11 cellular contexts compared by ENCODE assay signal in genomic region chr15:65086680-65087111, GRCh38. TPM values are rescaled to one million over a fixed set of nuclear protein-coding genes. Genes with fewer than 3 reads are reported as not detected.
DNase-seq lines count a peak whose midpoint lies in the region; ATAC-seq and TF ChIP-seq lines count a peak whose summit lies in the region.
"Had no signal": no experiment of that assay in that cellular context is flagged by ENCODE, and none has a peak within 500 bp of the region (broad histone marks: within the 10 kb centered on the region; RNA-seq: fewer than 3 reads in every experiment).

No MANE protein-coding gene starts in this region.

- DNase-seq in Caco-2, result peak in 1 of 2 experiments; percentile 55
- peak; percentile 43 for DNase-seq in Jurkat, Clone E6-1 (ENCODE audit: low read depth, low spot score)
- no peak for DNase-seq in effector memory CD8-positive, alpha-beta T cell
- DNase-seq in progenitor cell of endocrine pancreas (ENCODE audit: low spot score, unreplicated experiment), result no peak
- DNase-seq in T-helper 17 cell, result no peak
- no peak for DNase-seq in sciatic nerve (ENCODE audit: low spot score)
- no peak for DNase-seq in NCI-H2196 (lab: John Stamatoyannopoulos, UW; ENCODE audit: unreplicated experiment)
- DNase-seq in activated T-cell treated with anti-CD3 and anti-CD28 coated beads, Interleukin-2, amount 50 U/mL, for 72 hours, result no peak
- DNase-seq: GF-D8, T-helper 9 cell had no signal

- no peaks in the 10 kb centered on the region for H3K9me3 ChIP-seq in Caco-2
- H3K9me3 ChIP-seq in T-helper 17 cell (ENCODE audit: control insufficient read depth, low read length, poor library complexity, severe bottlenecking), result no peaks in the 10 kb centered on the region

- CTCF ChIA-PET in Caco-2 (lab: Charles Lee), result interaction anchor here (0.7 to 4.3 kb wide), 7 partner anchors 9 to 52 kb away, joined by 3 to 65 read pairs (median 7); no protein-coding TSS in a partner anchor

- H3K4me3 Mint-ChIP-seq in Caco-2 (ENCODE audit: unreplicated experiment) (no peak overlapping the region), progenitor cell of endocrine pancreas (ENCODE audit: low read depth) (no peak overlapping the region), T-helper 17 cell (no peak overlapping the region)
- H3K4me3 Mint-ChIP-seq in effector memory CD8-positive, alpha-beta T cell, result no peak overlapping the region
- H3K4me3 Mint-ChIP-seq in activated T-cell treated with anti-CD3 and anti-CD28 coated beads, Interleukin-2, amount 50 U/mL, for 72 hours, result no peak overlapping the region
- H3K4me3 Mint-ChIP-seq: activated naive CD4-positive, alpha-beta T cell treated with anti-CD3 and anti-CD28 coated beads, Interleukin-2, amount 10 ng/mL, durations not matched to agents 7 days and 5 days had no signal

- intact Hi-C loops in Caco-2 (cut with micrococcal nuclease; ENCODE audit: unreplicated experiment) (loop anchor here (1.0 kb wide), 1 partner anchor 15 kb away; no protein-coding TSS in a partner anchor), sciatic nerve (cut with DNase I) (no loop called here)

- peak overlapping the region; percentile 90 for H3K27ac Mint-ChIP-seq in Caco-2 (ENCODE audit: unreplicated experiment)
- peak overlapping the region in 1 of 2 donors; percentile 33 for H3K27ac Mint-ChIP-seq in effector memory CD8-positive, alpha-beta T cell
- peak overlapping the region; percentile 42 for H3K27ac Mint-ChIP-seq in progenitor cell of endocrine pancreas
- H3K27ac Mint-ChIP-seq in T-helper 17 cell, result no peak overlapping the region
- H3K27ac Mint-ChIP-seq in activated T-cell treated with anti-CD3 and anti-CD28 coated beads, Interleukin-2, amount 50 U/mL, for 72 hours, result no peak overlapping the region
- H3K27ac Mint-ChIP-seq: activated naive CD4-positive, alpha-beta T cell treated with anti-CD3 and anti-CD28 coated beads, Interleukin-2, amount 10 ng/mL, durations not matched to agents 7 days and 5 days had no signal

- no peaks in the 10 kb centered on the region for H3K27me3 Mint-ChIP-seq in Caco-2 (ENCODE audit: insufficient read depth, unreplicated experiment)
- H3K27me3 Mint-ChIP-seq in effector memory CD8-positive, alpha-beta T cell, result peaks cover 37 to 45% of the 10 kb centered on the region in 2 donors
- H3K27me3 Mint-ChIP-seq in progenitor cell of endocrine pancreas, result peaks cover 39% of the 10 kb centered on the region
- H3K27me3 Mint-ChIP-seq in T-helper 17 cell, result peaks cover 30% of the 10 kb centered on the region
- H3K27me3 Mint-ChIP-seq in activated T-cell treated with anti-CD3 and anti-CD28 coated beads, Interleukin-2, amount 50 U/mL, for 72 hours (ENCODE audit: low read depth), result peaks cover 21% of the 10 kb centered on the region

- H3K36me3 ChIP-seq in Caco-2 (ENCODE audit: control insufficient read depth, insufficient read depth, low read length), result no peaks in the 10 kb centered on the region

- ATAC-seq in effector memory CD8-positive, alpha-beta T cell (replicated peaks), result peak; percentile 14
- ATAC-seq in T-helper 17 cell (no peak), sciatic nerve (no peak)
- no peak for ATAC-seq in activated T-cell treated with anti-CD3 and anti-CD28 coated beads, Interleukin-2, amount 50 U/mL, for 72 hours (replicated peaks in 1 of 2)

- H3K36me3 Mint-ChIP-seq in Caco-2 (ENCODE audit: insufficient read depth, unreplicated experiment), result peaks cover 15% of the 10 kb centered on the region
- peaks cover 3% of the 10 kb centered on the region for H3K36me3 Mint-ChIP-seq in effector memory CD8-positive, alpha-beta T cell (ENCODE audit: insufficient read depth)
- H3K36me3 Mint-ChIP-seq in progenitor cell of endocrine pancreas (ENCODE audit: insufficient read depth), result no peaks in the 10 kb centered on the region
- peaks cover 4% of the 10 kb centered on the region for H3K36me3 Mint-ChIP-seq in T-helper 17 cell (ENCODE audit: low read depth)
- H3K36me3 Mint-ChIP-seq in activated T-cell treated with anti-CD3 and anti-CD28 coated beads, Interleukin-2, amount 50 U/mL, for 72 hours (ENCODE audit: insufficient read depth in 2 of 2), result no peaks in the 10 kb centered on the region
- H3K36me3 Mint-ChIP-seq: activated naive CD4-positive, alpha-beta T cell treated with anti-CD3 and anti-CD28 coated beads, Interleukin-2, amount 10 ng/mL, durations not matched to agents 7 days and 5 days had no signal

- POLR2A ChIA-PET in Caco-2 (lab: Charles Lee), result interaction anchor here (0.6 kb wide), 1 partner anchor 99 kb away, joined by 4 read pairs; the partner anchor contains the start of gene CLPX

- TF ChIP-seq CTCF in Caco-2 (IDR thresholded peaks at IDR 0.05; ENCODE audit: insufficient read depth in 1 of 2, low read depth in 1 of 2, low read length in 1 of 2, severe bottlenecking in 1 of 2, unreplicated experiment in 1 of 2), result peak in 1 of 2 experiments; percentile 43
- TF ChIP-seq CTCF in progenitor cell of endocrine pancreas (IDR thresholded peaks at IDR 0.05; ENCODE audit: unreplicated experiment), result no peak

- BruUV-seq in Caco-2 (replicated peaks; lab: Mats Ljungman, UMichigan), result no TSS peak

- H3K4me1 ChIP-seq in Caco-2, result peaks cover 82% of the 10 kb centered on the region

- H3K4me3 ChIP-seq in Caco-2 (ENCODE audit: low read depth, low read length), result no peak overlapping the region
- H3K4me3 ChIP-seq in Jurkat, Clone E6-1 (ENCODE audit: low read length), result no peak overlapping the region

- no peaks in the 10 kb centered on the region for H3K9me3 Mint-ChIP-seq in Caco-2 (ENCODE audit: unreplicated experiment)
- H3K9me3 Mint-ChIP-seq in effector memory CD8-positive, alpha-beta T cell, result no peaks in the 10 kb centered on the region
- no peaks in the 10 kb centered on the region for H3K9me3 Mint-ChIP-seq in progenitor cell of endocrine pancreas (ENCODE audit: low read depth)
- no peaks in the 10 kb centered on the region for H3K9me3 Mint-ChIP-seq in activated T-cell treated with anti-CD3 and anti-CD28 coated beads, Interleukin-2, amount 50 U/mL, for 72 hours
- H3K9me3 Mint-ChIP-seq: activated naive CD4-positive, alpha-beta T cell treated with anti-CD3 and anti-CD28 coated beads, Interleukin-2, amount 10 ng/mL, durations not matched to agents 7 days and 5 days had no signal

- peaks cover 69% of the 10 kb centered on the region for H3K4me1 Mint-ChIP-seq in Caco-2 (ENCODE audit: low read depth, unreplicated experiment)
- H3K4me1 Mint-ChIP-seq in effector memory CD8-positive, alpha-beta T cell (ENCODE audit: low read depth in 2 of 2), result peaks cover 9 to 12% of the 10 kb centered on the region in 2 donors
- peaks cover 39% of the 10 kb centered on the region for H3K4me1 Mint-ChIP-seq in progenitor cell of endocrine pancreas (ENCODE audit: low read depth)
- H3K4me1 Mint-ChIP-seq in T-helper 17 cell, result peaks cover 14% of the 10 kb centered on the region
- peaks cover 13% of the 10 kb centered on the region for H3K4me1 Mint-ChIP-seq in activated T-cell treated with anti-CD3 and anti-CD28 coated beads, Interleukin-2, amount 50 U/mL, for 72 hours (ENCODE audit: low read depth)

- no peaks in the 10 kb centered on the region for H3K27me3 ChIP-seq in Caco-2 (replicated peaks; ENCODE audit: control insufficient read depth, insufficient read depth, low read length)

RNA-seq across cellular contexts. Expression of gene KBTBD13, which starts 10.2 kb away (rescaled TPM):
- total RNA-seq in Caco-2 (2022), result not detected in 2 replicates
- not detected for polyA plus RNA-seq in Jurkat, Clone E6-1 (2012; ENCODE audit: insufficient read depth, insufficient read length)
- total RNA-seq in progenitor cell of endocrine pancreas, result not detected in 2 replicates
- not detected for total RNA-seq in T-helper 17 cell
- 0.27 TPM for total RNA-seq in sciatic nerve
- total RNA-seq in activated T-cell treated with anti-CD3 and anti-CD28 coated beads, Interleukin-2, amount 50 U/mL, for 72 hours, result not detected

RNA-seq across cellular contexts. Expression of gene RASL12, which starts 18.9 kb away (rescaled TPM):
- total RNA-seq in Caco-2 (2022) (6.0 and 6.4 TPM in 2 replicates), progenitor cell of endocrine pancreas (0.38 and 0.40 TPM in 2 replicates), T-helper 17 cell (not detected), sciatic nerve (23.0 TPM)
- not detected for polyA plus RNA-seq in Jurkat, Clone E6-1 (2012; ENCODE audit: insufficient read depth, insufficient read length)
- total RNA-seq in activated T-cell treated with anti-CD3 and anti-CD28 coated beads, Interleukin-2, amount 50 U/mL, for 72 hours, result not detected

RNA-seq across cellular contexts. Expression of gene UBAP1L, which starts 28.3 kb away (rescaled TPM):
- 2.2 and 2.7 TPM in 2 replicates for total RNA-seq in Caco-2 (2022)
- 1.8 TPM for polyA plus RNA-seq in Jurkat, Clone E6-1 (2012; ENCODE audit: insufficient read depth, insufficient read length)
- 5.8 and 6.2 TPM in 2 replicates for total RNA-seq in progenitor cell of endocrine pancreas
- total RNA-seq in T-helper 17 cell, result 1 to 10 TPM; 7.8 to 8.4 TPM
- total RNA-seq in sciatic nerve, result 13.4 TPM
- 1 to 10 TPM; 5.2 to 6.3 TPM for total RNA-seq in activated T-cell treated with anti-CD3 and anti-CD28 coated beads, Interleukin-2, amount 50 U/mL, for 72 hours

RNA-seq across cellular contexts. Expression of gene SLC51B, which starts 41.5 kb away (rescaled TPM):
- total RNA-seq in Caco-2 (2022) (15.4 and 17.1 TPM in 2 replicates), progenitor cell of endocrine pancreas (not detected in 2 replicates), T-helper 17 cell (not detected), sciatic nerve (0.53 TPM)
- not detected for polyA plus RNA-seq in Jurkat, Clone E6-1 (2012; ENCODE audit: insufficient read depth, insufficient read length)
- not detected for total RNA-seq in activated T-cell treated with anti-CD3 and anti-CD28 coated beads, Interleukin-2, amount 50 U/mL, for 72 hours

RNA-seq across cellular contexts. Expression of gene PDCD7, which starts 46.9 kb away (rescaled TPM):
- total RNA-seq in Caco-2 (2022), result 26.2 and 32.6 TPM in 2 replicates
- polyA plus RNA-seq in Jurkat, Clone E6-1 (2012; ENCODE audit: insufficient read depth, insufficient read length), result 46.8 TPM
- total RNA-seq in progenitor cell of endocrine pancreas, result 32.6 and 34.4 TPM in 2 replicates
- total RNA-seq in T-helper 17 cell, result 10 to 100 TPM; 20.3 to 23.4 TPM
- total RNA-seq in sciatic nerve, result 29.6 TPM
- total RNA-seq in activated T-cell treated with anti-CD3 and anti-CD28 coated beads, Interleukin-2, amount 50 U/mL, for 72 hours, result 10 to 100 TPM; 47.4 to 49.0 TPM

Comparison
In these comparisons a context has a peak if more than half of its experiments do, and no peak if none do; other contexts are left out.
1. H3K27ac Mint-ChIP-seq: peak in Caco-2 (single experiment) and progenitor cell of endocrine pancreas (single experiment); none in T-helper 17 cell (single experiment) and activated T-cell treated with anti-CD3 and anti-CD28 coated beads, Interleukin-2, amount 50 U/mL, for 72 hours (single experiment).